In the genomic region with DNA sequence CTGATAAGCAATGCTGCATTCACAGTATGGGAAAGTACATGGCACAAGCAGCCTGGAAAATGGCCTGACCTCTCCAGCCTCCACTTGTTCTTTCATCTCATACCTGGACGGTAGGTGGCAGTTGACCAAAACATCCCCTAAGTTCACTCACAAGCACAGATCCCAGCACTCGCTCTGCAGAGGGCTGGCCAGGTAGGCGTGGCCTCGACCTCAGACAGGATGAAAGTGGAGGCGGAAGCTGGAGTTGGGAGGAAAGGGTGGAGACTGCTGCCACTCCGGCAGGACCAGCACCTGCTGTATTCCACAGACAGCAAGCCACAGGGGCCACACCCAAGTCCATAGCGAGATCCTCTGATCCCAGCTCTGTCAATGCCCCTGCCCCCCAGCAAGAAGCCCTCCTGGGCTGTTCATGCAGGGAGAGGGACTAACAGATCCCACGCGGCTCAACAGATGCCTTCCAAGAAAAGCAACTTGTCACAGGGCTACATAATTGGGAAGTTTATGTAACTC, we compare ENCODE assay signal across 8 cellular contexts. TPM values are rescaled to one million over a fixed set of nuclear protein-coding genes. Genes with fewer than 3 reads are reported as not detected.
DNase-seq lines count a peak whose midpoint lies in the region; ATAC-seq and TF ChIP-seq lines count a peak whose summit lies in the region.

No MANE protein-coding gene starts in this region.

- H3K36me3 ChIP-seq in testis (ENCODE audit: low read depth, missing control alignments), result no peaks in the 10 kb centered on the region

- no peaks in the 10 kb centered on the region for H3K27me3 ChIP-seq in testis

- no peak for ATAC-seq in HG03354 (IDR thresholded peaks at IDR 0.05; ENCODE audit: poor library complexity, severe bottlenecking, unreplicated experiment)

- no peak overlapping the region for H3K27ac ChIP-seq in C4-2B
- peak overlapping the region; percentile 28 to 53 for H3K27ac ChIP-seq in testis

- no peaks in the 10 kb centered on the region for H3K9me3 ChIP-seq in iPS-18c (ENCODE audit: control insufficient read depth, insufficient read depth, low read length)
- no peaks in the 10 kb centered on the region for H3K9me3 ChIP-seq in testis

- H3K4me1 ChIP-seq in testis, result peaks cover 47% of the 10 kb centered on the region

- TF ChIP-seq POLR2A in testis (IDR thresholded peaks at IDR 0.05), result no peak

- 29 to 51% methylated on average over 8 to 9 of the region's 9 CpGs for WGBS in testis, 2 donors

- H3K4me3 ChIP-seq in iPS-18c (ENCODE audit: insufficient read depth, low read depth, low read length) (peak overlapping the region; percentile 29; the same call in 1 of the 2 replicates), testis (no peak overlapping the region)

- intact Hi-C loops in testis (cut with DNase I; ENCODE audit: low total_unique reads), result no loop called here

- TF ChIP-seq CTCF in C4-2B (conservative IDR thresholded peaks at IDR 0.05), result peak; percentile 80
- TF ChIP-seq CTCF in GM20000 (IDR thresholded peaks at IDR 0.05; ENCODE audit: extremely low read depth, missing control alignments), result peak; percentile 28
- TF ChIP-seq CTCF in testis (IDR thresholded peaks at IDR 0.05), result no peak

- DNase-seq in GM20000 (ENCODE audit: low spot score) (peak; percentile 74), NCI-H2196 treated with DMSO at 0.1 percent for 48 hours (lab: John Stamatoyannopoulos, UW; ENCODE audit: unreplicated experiment) (peak; percentile 75), astrocyte of the hippocampus (ENCODE audit: low read depth, low spot score) (peak; percentile 65), testis (peak; percentile 84)
- no peak for DNase-seq in activated T-cell treated with anti-CD3 and anti-CD28 coated beads, Interleukin-2, amount 50 U/mL, for 1 hour

RNA-seq across cellular contexts. Expression of a gene that starts 31.3 kb away (rescaled TPM):
- total RNA-seq in testis, result 10 to 100 TPM; 82.3 to 94.0 TPM
- 130 TPM for polyA plus RNA-seq in testis (ENCODE audit: insufficient read depth, low read depth, low replicate concordance)

Comparison
In these comparisons a context has a peak if more than half of its experiments do, and no peak if none do; other contexts are left out.
1. CTCF ChIP-seq: peak in C4-2B (single experiment) and GM20000 (single experiment); none in testis (0 of 3).